33 cellular contexts compared by ENCODE assay signal in genomic region chr18:40431071-40431998, GRCh38.
DNase-seq lines count a peak whose midpoint lies in the region; ATAC-seq, FAIRE-seq and TF ChIP-seq lines count a peak whose summit lies in the region.
"Had no signal": no experiment of that assay in that cellular context is flagged by ENCODE, and none has a peak within 500 bp of the region (broad histone marks: within the 10 kb centered on the region; RNA-seq: fewer than 3 reads in every experiment).

No MANE protein-coding gene starts in this region.

- H3K4me3 ChIP-seq in left ventricle myocardium inferior = no peak overlapping the region
- no peak overlapping the region for H3K4me3 ChIP-seq in bronchial epithelial cell (ENCODE audit: low read depth, low read length)
- H3K4me3 ChIP-seq in H7 (ENCODE audit: insufficient read depth, low read depth, low read length) = no peak overlapping the region
- H3K4me3 ChIP-seq: esophagus squamous epithelium, K562, MG63, SK-N-MC had no signal

- H3K27me3 ChIP-seq in left ventricle myocardium inferior (ENCODE audit: low read depth) = no peaks in the 10 kb centered on the region
- no peaks in the 10 kb centered on the region for H3K27me3 ChIP-seq in bronchial epithelial cell (ENCODE audit: control insufficient read depth, insufficient read depth, low read length)
- H3K27me3 ChIP-seq in CD4-positive, alpha-beta T cell (ENCODE audit: control insufficient read depth, insufficient read depth, low read length) = no peaks in the 10 kb centered on the region
- no peaks in the 10 kb centered on the region for H3K27me3 ChIP-seq in H7 (ENCODE audit: control insufficient read depth, insufficient read depth, low read length)
- H3K27me3 ChIP-seq: esophagus squamous epithelium, MG63 had no signal

- no peak overlapping the region for H3K4me3 Mint-ChIP-seq in CD4-positive, alpha-beta T cell
- H3K4me3 Mint-ChIP-seq: activated CD4-positive, alpha-beta memory T cell treated with anti-CD3 and anti-CD28 coated beads for 36 hours; activated naive CD4-positive, alpha-beta T cell treated with anti-CD3 and anti-CD28 coated beads, Interleukin-2, amount 10 ng/mL, durations not matched to agents 7 days and 5 days; CD4-positive, alpha-beta memory T cell; memory B cell; stimulated activated naive B cell treated with anti-CD40 and anti-IgM and Interleukin-4, amounts not matched to agents 10 μg/mL and 1 μg/mL and 100 μg/mL, for 72 hours had no signal

- peak; percentile 18 for FAIRE-seq in bronchial epithelial cell (lab: Jason Lieb, UNC)
- FAIRE-seq: A204.1, frontal cortex, H54, K562 had no signal

- peaks cover 4% of the 10 kb centered on the region for H3K9me3 Mint-ChIP-seq in CD4-positive, alpha-beta T cell

- no peak for TF ChIP-seq CTCF in left ventricle myocardium inferior (IDR thresholded peaks at IDR 0.05; ENCODE audit: borderline replicate concordance)
- TF ChIP-seq CTCF in bronchial epithelial cell (IDR thresholded peaks at IDR 0.05; ENCODE audit: insufficient read depth, low read length, severe bottlenecking) = no peak
- no peak for TF ChIP-seq CTCF in CD4-positive, alpha-beta T cell (IDR thresholded peaks at IDR 0.05)

- peaks cover 5% of the 10 kb centered on the region for H3K4me1 ChIP-seq in left ventricle myocardium inferior
- H3K4me1 ChIP-seq: esophagus squamous epithelium had no signal

- no peaks in the 10 kb centered on the region for H3K36me3 ChIP-seq in left ventricle myocardium inferior
- no peaks in the 10 kb centered on the region for H3K36me3 ChIP-seq in bronchial epithelial cell (ENCODE audit: control insufficient read depth, insufficient read depth, low read length)
- H3K36me3 ChIP-seq in H7 (replicated peaks; ENCODE audit: control insufficient read depth, insufficient read depth, low read length) = no peaks in the 10 kb centered on the region
- H3K36me3 ChIP-seq: esophagus squamous epithelium, MG63 had no signal

- no peaks in the 10 kb centered on the region for H3K27me3 Mint-ChIP-seq in CD4-positive, alpha-beta T cell
- H3K27me3 Mint-ChIP-seq: activated CD4-positive, alpha-beta memory T cell treated with anti-CD3 and anti-CD28 coated beads for 36 hours; activated naive CD4-positive, alpha-beta T cell treated with anti-CD3 and anti-CD28 coated beads, Interleukin-2, amount 10 ng/mL, durations not matched to agents 7 days and 5 days; CD4-positive, alpha-beta memory T cell; memory B cell; stimulated activated naive B cell treated with anti-CD40 and anti-IgM and Interleukin-4, amounts not matched to agents 10 μg/mL and 1 μg/mL and 100 μg/mL, for 72 hours had no signal

- POLR2A ChIA-PET in CD4-positive, alpha-beta T cell (lab: Charles Lee) = no interaction called here

- no peaks in the 10 kb centered on the region for H3K36me3 Mint-ChIP-seq in CD4-positive, alpha-beta T cell (ENCODE audit: low read depth)
- H3K36me3 Mint-ChIP-seq: activated CD4-positive, alpha-beta memory T cell treated with anti-CD3 and anti-CD28 coated beads for 36 hours; activated naive CD4-positive, alpha-beta T cell treated with anti-CD3 and anti-CD28 coated beads, Interleukin-2, amount 10 ng/mL, durations not matched to agents 7 days and 5 days; CD4-positive, alpha-beta memory T cell; memory B cell; stimulated activated naive B cell treated with anti-CD40 and anti-IgM and Interleukin-4, amounts not matched to agents 10 μg/mL and 1 μg/mL and 100 μg/mL, for 72 hours had no signal

- H3K9me3 ChIP-seq in left ventricle myocardium inferior (replicated peaks) = no peaks in the 10 kb centered on the region
- no peaks in the 10 kb centered on the region for H3K9me3 ChIP-seq in CD4-positive, alpha-beta T cell (ENCODE audit: control insufficient read depth, low read length)
- H3K9me3 ChIP-seq: esophagus squamous epithelium, MG63 had no signal

- DNase-seq in Right ventricle myocardium superior (no peak), left ventricle myocardium inferior (no peak), NCI-H774 (lab: John Stamatoyannopoulos, UW) (peak; percentile 34), bronchial epithelial cell (ENCODE audit: low read depth) (no peak), DMS153 treated with DMSO at 0.1 percent for 48 hours (lab: John Stamatoyannopoulos, UW; ENCODE audit: unreplicated experiment) (no peak), DMS79 treated with DMSO at 0.1 percent for 48 hours (lab: John Stamatoyannopoulos, UW) (no peak), H7 (no peak)
- DNase-seq in CD4-positive, alpha-beta T cell = no peak
- DNase-seq: activated CD4-positive, alpha-beta memory T cell treated with anti-CD3 and anti-CD28 coated beads for 36 hours; activated CD8-positive, alpha-beta memory T cell treated with anti-CD3 and anti-CD28 coated beads, Interleukin-2, amount 50 U/mL, for 4 hours; activated naive CD4-positive, alpha-beta T cell treated with anti-CD3 and anti-CD28 coated beads, Interleukin-2, amount 10 ng/mL, durations not matched to agents 7 days and 5 days; AML-193; CD4-positive, alpha-beta memory T cell; cortex of kidney; DMS53; esophagus squamous epithelium; GDM1; left cardiac atrium; MG63; NCI-H1417; NCI-H2081; NCI-H446 treated with DMSO at 0.1 percent for 48 hours; RPMI8226; stimulated activated CD4-positive, alpha-beta T cell treated with anti-CD3 and anti-CD28 coated beads, Interleukin-4, amount 100 ng/mL, for 4 hours; stimulated activated naive B cell treated with anti-CD40 and anti-IgM and Interleukin-4, amounts not matched to agents 10 μg/mL and 1 μg/mL and 100 μg/mL, for 72 hours had no signal

- H3K27ac Mint-ChIP-seq in CD4-positive, alpha-beta T cell = no peak overlapping the region
- H3K27ac Mint-ChIP-seq: activated CD4-positive, alpha-beta memory T cell treated with anti-CD3 and anti-CD28 coated beads for 36 hours; activated naive CD4-positive, alpha-beta T cell treated with anti-CD3 and anti-CD28 coated beads, Interleukin-2, amount 10 ng/mL, durations not matched to agents 7 days and 5 days; CD4-positive, alpha-beta memory T cell; memory B cell; stimulated activated naive B cell treated with anti-CD40 and anti-IgM and Interleukin-4, amounts not matched to agents 10 μg/mL and 1 μg/mL and 100 μg/mL, for 72 hours had no signal

- ATAC-seq in Right ventricle myocardium superior (ENCODE audit: poor library complexity) = peak; percentile 61
- no peak for ATAC-seq in CD4-positive, alpha-beta T cell (ENCODE audit: poor library complexity)
- ATAC-seq: activated CD4-positive, CD25-positive, alpha-beta regulatory T cell treated with anti-CD3 and anti-CD28 coated beads, Interleukin-2, amount 50 U/mL, for 24 hours; K562; left cardiac atrium; sciatic nerve; stimulated activated naive B cell treated with anti-CD40 and anti-IgM and Interleukin-4, amounts not matched to agents 10 μg/mL and 1 μg/mL and 100 μg/mL, for 72 hours had no signal

- no peaks in the 10 kb centered on the region for H3K4me1 Mint-ChIP-seq in CD4-positive, alpha-beta T cell (ENCODE audit: low read depth)
- H3K4me1 Mint-ChIP-seq: activated naive CD4-positive, alpha-beta T cell treated with anti-CD3 and anti-CD28 coated beads, Interleukin-2, amount 10 ng/mL, durations not matched to agents 7 days and 5 days; CD4-positive, alpha-beta memory T cell; memory B cell; stimulated activated naive B cell treated with anti-CD40 and anti-IgM and Interleukin-4, amounts not matched to agents 10 μg/mL and 1 μg/mL and 100 μg/mL, for 72 hours had no signal

- intact Hi-C loops in Right ventricle myocardium superior (cut with DNase I) = no loop called here
- intact Hi-C loops in left ventricle myocardium inferior (cut with micrococcal nuclease) = no loop called here
- intact Hi-C loops in CD4-positive, alpha-beta T cell (cut with DNase I, micrococcal nuclease) = no loop called here

- CTCF ChIA-PET in CD4-positive, alpha-beta T cell (lab: Charles Lee) = no interaction called here

- no peak overlapping the region for H3K27ac ChIP-seq in left ventricle myocardium inferior (replicated peaks)
- no peak overlapping the region for H3K27ac ChIP-seq in CD4-positive, alpha-beta T cell (ENCODE audit: low read depth, low read length)
- H3K27ac ChIP-seq: esophagus squamous epithelium, SK-N-MC had no signal
